In the genomic region with DNA sequence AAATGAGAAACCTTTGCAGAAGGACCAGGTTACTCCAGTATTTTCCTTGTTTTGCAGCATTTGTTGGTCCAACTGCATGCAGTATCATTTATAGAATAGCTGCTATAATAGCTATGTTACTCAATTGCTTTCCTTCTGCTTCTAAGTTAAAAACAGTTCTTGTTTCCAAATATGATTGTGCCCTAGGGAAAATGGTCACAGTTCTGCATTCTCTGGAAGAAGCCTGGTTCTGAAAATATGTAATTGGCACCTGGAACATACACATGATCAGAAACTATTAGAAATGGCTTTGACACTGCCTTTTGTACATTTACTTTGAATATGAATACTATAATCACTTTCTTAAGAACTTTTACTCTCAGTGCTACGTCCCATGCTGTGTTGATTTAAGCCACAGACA, we compare ENCODE assay signal across 24 cellular contexts.
"Had no signal": no experiment of that assay in that cellular context is flagged by ENCODE, and none has a peak within 500 bp of the region (broad histone marks: within the 10 kb centered on the region; RNA-seq: fewer than 3 reads in every experiment).

No MANE protein-coding gene starts in this region.

- H2AFZ ChIP-seq: neural progenitor cell had no signal

- H3K4me3 Mint-ChIP-seq: endodermal cell, memory B cell, mesothelial cell of epicardium, natural killer cell, neural progenitor cell, type B pancreatic cell had no signal

- ATAC-seq: gastroesophageal sphincter, left lung, lower lobe of right lung, natural killer cell had no signal

- H3K36me3 ChIP-seq: neural progenitor cell, ovary had no signal

- H3K27me3 ChIP-seq: gastroesophageal sphincter, left lung, neural progenitor cell, ovary, right atrium auricular region, stomach had no signal

- H3K36me3 Mint-ChIP-seq: natural killer cell had no signal

- H3K9me3 ChIP-seq: gastroesophageal sphincter, left lung, lower lobe of right lung, ovary, right atrium auricular region, stomach had no signal

- H3K27ac Mint-ChIP-seq: endodermal cell, memory B cell, mesothelial cell of epicardium, natural killer cell, neural progenitor cell, type B pancreatic cell had no signal

- H3K9ac ChIP-seq: neural progenitor cell had no signal

- H3K4me1 Mint-ChIP-seq: endodermal cell, memory B cell, mesothelial cell of epicardium, neural progenitor cell had no signal

- DNase-seq: effector CD4-positive, alpha-beta T cell; endodermal cell; erythroblast; foreskin fibroblast; glutamatergic neuron; islet precursor cell; left lung; lower lobe of right lung; natural killer cell; nucleus accumbens; ovary; small intestine; stimulated activated CD4-positive, alpha-beta T cell treated with anti-CD3 and anti-CD28 coated beads, Interleukin-12 subunit alpha, Interleukin-12 subunit beta, amount 100 ng/mL, for 4 hours; stimulated activated naive CD4-positive, alpha-beta T cell; stomach had no signal

- H3K27ac ChIP-seq: left lung, lower lobe of right lung, neural progenitor cell, ovary, right atrium auricular region, stomach had no signal

- H3K27me3 Mint-ChIP-seq: memory B cell, type B pancreatic cell had no signal

- H3K4me2 ChIP-seq: neural progenitor cell had no signal

- FAIRE-seq: endothelial cell of umbilical vein, small intestine, urothelium cell line had no signal

- H3K9me3 Mint-ChIP-seq: endodermal cell, memory B cell, mesothelial cell of epicardium, natural killer cell, neural progenitor cell, type B pancreatic cell had no signal

- H3K4me1 ChIP-seq: left lung, lower lobe of right lung, neural progenitor cell, right atrium auricular region, stomach had no signal

- H3K4me3 ChIP-seq: coronary artery, gastroesophageal sphincter, left lung, lower lobe of right lung, neural progenitor cell, ovary, right atrium auricular region, stomach had no signal
